ENCODE assay signal across 1 cellular context in the genomic region with DNA sequence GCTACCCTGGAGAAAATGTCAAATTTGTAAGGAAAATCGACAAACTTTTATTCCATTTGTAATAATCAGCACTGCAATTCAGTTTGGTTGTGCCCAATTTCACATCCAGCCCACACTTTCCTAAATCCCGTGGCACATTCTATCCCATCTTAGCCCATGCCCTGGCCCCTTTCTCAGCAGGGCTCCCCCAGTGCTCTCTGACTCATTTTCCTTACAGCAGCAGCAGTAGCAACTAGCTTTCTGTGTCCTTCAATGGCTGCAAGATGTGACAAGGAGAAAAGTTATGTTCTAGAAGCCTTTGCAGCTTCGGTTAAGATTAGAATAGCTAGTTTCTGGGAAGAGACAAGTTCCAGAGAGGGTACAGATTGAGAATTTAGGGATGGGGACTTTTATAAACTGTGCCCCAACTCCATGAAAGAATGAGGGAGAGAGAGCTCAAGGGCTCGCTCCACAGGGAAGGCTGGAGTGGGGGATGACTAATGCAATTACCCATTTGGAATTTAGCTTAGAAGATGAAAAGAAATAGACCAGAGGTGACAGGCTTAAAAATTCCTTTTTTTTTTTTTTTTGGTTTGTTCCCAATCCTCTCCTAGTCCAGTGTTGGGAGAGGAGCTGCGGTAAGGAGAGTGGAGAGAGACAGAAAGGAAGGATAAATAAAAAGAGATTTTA.
TF ChIP-seq lines count a peak whose summit lies in the region.

No MANE protein-coding gene starts in this region.

TF ChIP-seq in GM23338, 12 proteins besides CTCF, POLR2A, EP300 and RAD21 (continued from another document):
- TF ChIP-seq, protein P1, sequence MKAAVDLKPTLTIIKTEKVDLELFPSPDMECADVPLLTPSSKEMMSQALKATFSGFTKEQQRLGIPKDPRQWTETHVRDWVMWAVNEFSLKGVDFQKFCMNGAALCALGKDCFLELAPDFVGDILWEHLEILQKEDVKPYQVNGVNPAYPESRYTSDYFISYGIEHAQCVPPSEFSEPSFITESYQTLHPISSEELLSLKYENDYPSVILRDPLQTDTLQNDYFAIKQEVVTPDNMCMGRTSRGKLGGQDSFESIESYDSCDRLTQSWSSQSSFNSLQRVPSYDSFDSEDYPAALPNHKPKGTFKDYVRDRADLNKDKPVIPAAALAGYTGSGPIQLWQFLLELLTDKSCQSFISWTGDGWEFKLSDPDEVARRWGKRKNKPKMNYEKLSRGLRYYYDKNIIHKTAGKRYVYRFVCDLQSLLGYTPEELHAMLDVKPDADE (IDR thresholded peaks at IDR 0.05): no peak
- TF ChIP-seq ZNF114 (CRISPR knock-in tag; IDR thresholded peaks at IDR 0.05): no peak
